ENCODE assay signal across 22 cellular contexts in genomic region chr3:13288732-13289718, GRCh38.
A peak's percentile ranks its signal among the peaks of the same experiment; 100 is the strongest.
DNase-seq lines count a peak whose midpoint lies in the region; ATAC-seq, FAIRE-seq and TF ChIP-seq lines count a peak whose summit lies in the region.
"Had no signal": no experiment of that assay in that cellular context is flagged by ENCODE, and none has a peak within 500 bp of the region (broad histone marks: within the 10 kb centered on the region; RNA-seq: fewer than 3 reads in every experiment).

No MANE protein-coding gene starts in this region.

- no peaks in the 10 kb centered on the region for H3K4me1 ChIP-seq in Peyer's patch
- H3K4me1 ChIP-seq: thyroid gland had no signal

- H3K27me3 ChIP-seq in Peyer's patch, result peaks cover 0 to 1% of the 10 kb centered on the region in 2 donors

- TF ChIP-seq CTCF in Peyer's patch (IDR thresholded peaks at IDR 0.05), result no peak

- ATAC-seq in stimulated activated memory B cell treated with anti-CD40 and anti-IgM and Interleukin-4, amounts not matched to agents 10 μg/mL and 1 μg/mL and 100 μg/mL, for 72 hours, result peak; percentile 31
- no peak for ATAC-seq in HG02840 (IDR thresholded peaks at IDR 0.05; ENCODE audit: low FRiP score, unreplicated experiment)
- ATAC-seq: activated CD8-positive, alpha-beta memory T cell treated with anti-CD3 and anti-CD28 coated beads, Interleukin-2, amount 10 ng/mL, durations not matched to agents 7 days and 5 days; GM23338 had no signal

- H3K27ac Mint-ChIP-seq in stimulated activated memory B cell treated with anti-CD40 and anti-IgM and Interleukin-4, amounts not matched to agents 10 μg/mL and 1 μg/mL and 100 μg/mL, for 72 hours, result no peak overlapping the region
- H3K27ac Mint-ChIP-seq: activated CD4-positive, alpha-beta T cell treated with anti-CD3 and anti-CD28 coated beads, Interleukin-2, amount 10 ng/mL, durations not matched to agents 24 days and 14 days; activated CD8-positive, alpha-beta memory T cell treated with anti-CD3 and anti-CD28 coated beads, Interleukin-2, amount 10 ng/mL, durations not matched to agents 7 days and 5 days; CD4-positive, CD25-positive, alpha-beta regulatory T cell; dendritic cell treated with granulocyte-macrophage colony-stimulating factor and Interleukin-4, amounts not matched to agents 40 ng/mL and 50 ng/mL, for 4 days; GM23338; nephron progenitor cell; T-helper 1 cell treated with Interleukin-12 subunit alpha and Interleukin-12 subunit beta and Interleukin-4 antibody, amounts not matched to agents 30 μg/mL and 1 μg/mL, for 36 hours had no signal

- peaks cover 0 to 8% (median under 1%) of the 10 kb centered on the region in 4 donors for H3K9me3 ChIP-seq in Peyer's patch
- H3K9me3 ChIP-seq: thyroid gland had no signal

- no peak for FAIRE-seq in HTR-8/SVneo (lab: Jason Lieb, UNC)

- DNase-seq in NCI-H510A treated with DMSO at 0.1 percent for 48 hours (lab: John Stamatoyannopoulos, UW) (peak; percentile 58), NCI-H510A (lab: John Stamatoyannopoulos, UW) (no peak), NCI-H2029 (lab: John Stamatoyannopoulos, UW) (peak; percentile 83), Peyer's patch (peak in 2 of 3 donors; percentile 18 to 33), HTR-8/SVneo (ENCODE audit: insufficient read length, low spot score) (no peak), OCI-M2 (lab: John Stamatoyannopoulos, UW; ENCODE audit: unreplicated experiment) (no peak)
- DNase-seq: activated CD4-positive, alpha-beta T cell treated with anti-CD3 and anti-CD28 coated beads, Interleukin-2, amount 10 ng/mL, durations not matched to agents 24 days and 14 days; activated CD8-positive, alpha-beta memory T cell treated with anti-CD3 and anti-CD28 coated beads, Interleukin-2, amount 10 ng/mL, durations not matched to agents 7 days and 5 days; amygdala; CD4-positive, CD25-positive, alpha-beta regulatory T cell; DND-41; KBM-7; nephron progenitor cell; OCI-M1; stimulated activated naive CD4-positive, alpha-beta T cell treated with Interleukin-2 at 50 U/mL for 16 hours; thyroid gland had no signal

- peaks cover 5% of the 10 kb centered on the region for H3K36me3 Mint-ChIP-seq in stimulated activated memory B cell treated with anti-CD40 and anti-IgM and Interleukin-4, amounts not matched to agents 10 μg/mL and 1 μg/mL and 100 μg/mL, for 72 hours
- H3K36me3 Mint-ChIP-seq: CD4-positive, CD25-positive, alpha-beta regulatory T cell had no signal

- peaks cover 7% of the 10 kb centered on the region for H3K9me3 Mint-ChIP-seq in stimulated activated memory B cell treated with anti-CD40 and anti-IgM and Interleukin-4, amounts not matched to agents 10 μg/mL and 1 μg/mL and 100 μg/mL, for 72 hours

- peaks cover 68% of the 10 kb centered on the region for H3K27me3 Mint-ChIP-seq in stimulated activated memory B cell treated with anti-CD40 and anti-IgM and Interleukin-4, amounts not matched to agents 10 μg/mL and 1 μg/mL and 100 μg/mL, for 72 hours

- H3K36me3 ChIP-seq in Peyer's patch, result no peaks in the 10 kb centered on the region
- H3K36me3 ChIP-seq: cardiac muscle cell, thyroid gland had no signal

- no peak overlapping the region for H3K4me3 Mint-ChIP-seq in stimulated activated memory B cell treated with anti-CD40 and anti-IgM and Interleukin-4, amounts not matched to agents 10 μg/mL and 1 μg/mL and 100 μg/mL, for 72 hours
- H3K4me3 Mint-ChIP-seq: activated CD4-positive, alpha-beta T cell treated with anti-CD3 and anti-CD28 coated beads, Interleukin-2, amount 10 ng/mL, durations not matched to agents 24 days and 14 days; activated CD8-positive, alpha-beta memory T cell treated with anti-CD3 and anti-CD28 coated beads, Interleukin-2, amount 10 ng/mL, durations not matched to agents 7 days and 5 days; CD4-positive, CD25-positive, alpha-beta regulatory T cell; dendritic cell treated with granulocyte-macrophage colony-stimulating factor and Interleukin-4, amounts not matched to agents 40 ng/mL and 50 ng/mL, for 4 days; GM23338; nephron progenitor cell; T-helper 1 cell treated with Interleukin-12 subunit alpha and Interleukin-12 subunit beta and Interleukin-4 antibody, amounts not matched to agents 30 μg/mL and 1 μg/mL, for 36 hours had no signal

- H3K4me3 ChIP-seq in Peyer's patch, result no peak overlapping the region
- H3K4me3 ChIP-seq: cardiac muscle cell, GM23338, thyroid gland had no signal

- TF ChIP-seq POLR2A in Peyer's patch (IDR thresholded peaks at IDR 0.05), result no peak

- peaks cover 6% of the 10 kb centered on the region for H3K4me1 Mint-ChIP-seq in stimulated activated memory B cell treated with anti-CD40 and anti-IgM and Interleukin-4, amounts not matched to agents 10 μg/mL and 1 μg/mL and 100 μg/mL, for 72 hours
- H3K4me1 Mint-ChIP-seq: activated CD4-positive, alpha-beta T cell treated with anti-CD3 and anti-CD28 coated beads, Interleukin-2, amount 10 ng/mL, durations not matched to agents 24 days and 14 days; activated CD8-positive, alpha-beta memory T cell treated with anti-CD3 and anti-CD28 coated beads, Interleukin-2, amount 10 ng/mL, durations not matched to agents 7 days and 5 days had no signal

- H3K27ac ChIP-seq in Peyer's patch, result no peak overlapping the region
- H3K27ac ChIP-seq: cardiac muscle cell, thyroid gland had no signal

Comparison
In these comparisons a context has a peak if more than half of its experiments do, and no peak if none do; other contexts are left out.
1. DNase-seq: peak in NCI-H510A treated with DMSO at 0.1 percent for 48 hours (single experiment), NCI-H2029 (single experiment) and Peyer's patch (2 of 3); none in NCI-H510A (single experiment), HTR-8/SVneo (single experiment) and OCI-M2 (single experiment).